In the genomic region with DNA sequence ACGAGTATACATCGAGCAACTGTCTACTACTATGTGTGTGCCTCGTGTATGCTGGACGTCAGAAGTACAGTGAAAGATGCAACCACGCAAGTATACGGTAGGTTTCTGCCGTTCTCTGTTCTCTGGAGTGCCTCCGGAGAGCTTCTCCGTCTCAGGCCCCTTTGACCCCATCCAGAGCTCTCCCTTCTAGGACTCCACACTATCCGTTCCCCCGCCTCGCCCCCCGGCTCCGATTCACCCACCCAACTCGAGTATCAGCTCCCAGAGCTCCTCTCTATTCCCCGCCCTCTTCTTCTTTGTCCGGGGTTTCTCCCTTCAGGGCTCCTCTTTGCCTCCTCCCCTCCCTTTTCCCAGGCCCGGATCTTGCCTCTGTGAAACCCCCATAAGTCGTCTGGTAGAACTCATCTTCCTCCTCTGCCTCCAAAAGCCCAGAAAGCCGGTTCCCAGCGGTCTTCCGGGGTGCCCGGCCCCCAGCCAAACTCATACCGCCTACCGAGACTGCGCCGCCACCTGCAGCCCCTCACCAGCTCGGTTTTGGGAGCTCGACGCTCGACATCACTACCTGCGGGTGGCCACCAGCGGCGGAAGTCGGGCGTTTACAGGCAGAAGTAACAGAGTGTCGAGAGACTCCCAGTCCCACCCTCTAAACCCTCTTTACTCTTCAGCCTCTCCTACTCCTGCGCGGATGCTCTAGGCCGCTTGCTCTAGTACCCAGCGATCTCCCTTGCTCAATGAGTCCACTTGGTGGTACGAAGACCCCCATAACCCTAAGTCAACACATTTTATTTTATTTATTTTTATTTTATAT, we compare ENCODE assay signal across 8 cellular contexts. TPM values are rescaled to one million over a fixed set of nuclear protein-coding genes. Genes with fewer than 3 reads are reported as not detected.
DNase-seq lines count a peak whose midpoint lies in the region; ATAC-seq and TF ChIP-seq lines count a peak whose summit lies in the region.

A gene with protein sequence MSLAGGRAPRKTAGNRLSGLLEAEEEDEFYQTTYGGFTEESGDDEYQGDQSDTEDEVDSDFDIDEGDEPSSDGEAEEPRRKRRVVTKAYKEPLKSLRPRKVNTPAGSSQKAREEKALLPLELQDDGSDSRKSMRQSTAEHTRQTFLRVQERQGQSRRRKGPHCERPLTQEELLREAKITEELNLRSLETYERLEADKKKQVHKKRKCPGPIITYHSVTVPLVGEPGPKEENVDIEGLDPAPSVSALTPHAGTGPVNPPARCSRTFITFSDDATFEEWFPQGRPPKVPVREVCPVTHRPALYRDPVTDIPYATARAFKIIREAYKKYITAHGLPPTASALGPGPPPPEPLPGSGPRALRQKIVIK (minus strand): TSS at position 560 of the 808 bp plus-strand sequence. CDS start 76 bp downstream, at position 484.

- DNase-seq in AG20443 (ENCODE audit: low spot score) (peak; percentile 91), NCI-H510A treated with DMSO at 0.1 percent for 48 hours (lab: John Stamatoyannopoulos, UW) (peak; percentile 94), cerebellar nuclear complex (lab: John Stamatoyannopoulos, UW) (peak; percentile 35 to 42), kidney epithelial cell (ENCODE audit: low read depth) (no peak)
- peak; percentile 75 for DNase-seq in activated CD4-positive, alpha-beta T cell treated with anti-CD3 and anti-CD28 coated beads for 1 hour
- peak; percentile 80 to 81 for DNase-seq in stimulated activated CD4-positive, alpha-beta T cell treated with anti-CD3 and anti-CD28 coated beads, Interleukin-15, amount 100 ng/mL, for 48 hours (ENCODE audit: low read depth in 2 of 2)

- peak; percentile 69 for ATAC-seq in HG03378 (IDR thresholded peaks at IDR 0.05; ENCODE audit: unreplicated experiment)

- H3K27me3 ChIP-seq in kidney epithelial cell (ENCODE audit: control insufficient read depth, insufficient read depth, low read length), result no peaks in the 10 kb centered on the region

- TF ChIP-seq POLR2A in GM19099 (IDR thresholded peaks at IDR 0.05; ENCODE audit: extremely low read depth, insufficient read length, low read depth), result peak; percentile 96

- no peak for TF ChIP-seq CTCF in kidney epithelial cell (IDR thresholded peaks at IDR 0.05; ENCODE audit: insufficient read depth, low read length, poor library complexity, severe bottlenecking)

- H3K4me3 ChIP-seq in kidney epithelial cell (ENCODE audit: low read depth, low read length), result peak within 1 kb of the TSS; percentile 91

- no peaks in the 10 kb centered on the region for H3K36me3 ChIP-seq in kidney epithelial cell (ENCODE audit: control insufficient read depth, insufficient read depth, low read length)

RNA-seq across cellular contexts. Expression of the gene that starts here (rescaled TPM):
- 79.1 and 83.4 TPM in 2 replicates for total RNA-seq in kidney epithelial cell
